In the genomic region with DNA sequence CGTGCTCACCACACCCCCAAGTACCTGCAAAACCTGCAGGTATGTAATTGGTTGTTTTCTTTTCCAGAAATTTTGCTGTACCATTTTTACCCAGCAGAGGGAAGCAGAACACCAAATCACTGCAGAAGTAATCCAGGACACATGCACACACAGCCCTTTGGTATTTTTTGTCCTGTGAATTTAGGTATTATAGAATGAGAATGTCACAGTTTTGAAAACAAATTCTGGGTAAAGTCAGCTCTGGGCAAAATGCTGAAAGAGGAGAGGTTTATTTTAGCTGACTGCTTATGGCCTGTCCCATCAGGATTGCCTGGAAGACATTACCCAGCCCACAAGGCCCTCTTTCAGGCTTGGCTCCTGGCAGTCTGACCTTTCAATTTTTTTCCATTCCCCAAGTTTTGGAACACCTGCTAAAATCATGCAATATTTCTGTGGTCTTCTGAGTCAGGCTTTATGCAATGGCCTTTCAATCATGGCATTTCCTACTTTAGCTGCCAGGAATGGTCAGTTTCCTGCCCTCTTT, we compare ENCODE assay signal across 8 cellular contexts. TPM values are rescaled to one million over a fixed set of nuclear protein-coding genes. Genes with fewer than 3 reads are reported as not detected.
A peak's percentile ranks its signal among the peaks of the same experiment; 100 is the strongest.
DNase-seq lines count a peak whose midpoint lies in the region; ATAC-seq, FAIRE-seq and TF ChIP-seq lines count a peak whose summit lies in the region.

No MANE protein-coding gene starts in this region.

- no peak for FAIRE-seq in H1 (lab: Jason Lieb, UNC)

- H3K9me2 ChIP-seq in Loucy (replicated peaks; ENCODE audit: low read depth, low read length), result no peaks in the 10 kb centered on the region

- no peak overlapping the region for H3K27ac ChIP-seq in H1 (ENCODE audit: low read depth, low read length)

- no peak overlapping the region for H2BK12ac ChIP-seq in H1 (ENCODE audit: low read depth, low read length)

- H2BK5ac ChIP-seq in H1 (ENCODE audit: low read depth, low read length), result no peak overlapping the region

- TF ChIP-seq RAD21 in H1 (IDR thresholded peaks at IDR 0.05 in 1 of 2, conservative IDR thresholded peaks at IDR 0.05 in 1 of 2; ENCODE audit: low read depth in 2 of 2, low read length in 2 of 2), result peak; percentile 89 to 92

- H3K56ac ChIP-seq in H1 (replicated peaks; ENCODE audit: insufficient read length, low read depth, low read length), result no peak overlapping the region

- WGBS in H1 (ENCODE audit: extremely low coverage in 1 of 2, insufficient coverage in 1 of 2, insufficient read length in 1 of 2, insufficient replicate concordance in 2 of 2, low coverage in 1 of 2, low lambda C conversion rate in 2 of 2, missing lambda C conversion rate in 1 of 2), 2 experiments, result 6% methylated on average over 1 of the region's 1 CpG; no CpG with 5 or more reads in 1 of the 2 experiments

- no peak overlapping the region for H3K23ac ChIP-seq in H1 (ENCODE audit: insufficient read length)

- TF ChIP-seq EP300 in H1 (IDR thresholded peaks at IDR 0.05; ENCODE audit: borderline replicate concordance in 1 of 2, low read depth in 2 of 2, low read length in 2 of 2), result no peak

- H2AFZ ChIP-seq in Loucy (ENCODE audit: low read length), result no peak overlapping the region
- H2AFZ ChIP-seq in H1 (ENCODE audit: low read length), result no peak overlapping the region

- TF ChIP-seq POLR2A in H1 (IDR thresholded peaks at IDR 0.05; ENCODE audit: control extremely low read depth in 1 of 2, low read depth in 2 of 2, low read length in 2 of 2), result no peak

- H2AK5ac ChIP-seq in H1 (ENCODE audit: low read depth, low read length), result no peak overlapping the region

- H3K4ac ChIP-seq in H1 (replicated peaks; ENCODE audit: insufficient read length, low read depth, low read length), result no peak overlapping the region

- CTCF ChIA-PET in H1 (lab: Charles Lee; ENCODE audit: partially characterized antibody), result interaction anchor here (0.6 to 6.1 kb wide), 35 partner anchors 9 to 277 kb away, joined by 3 to 86 read pairs (median 5); a partner anchor contains a TSS

- ATAC-seq in HG03175 (IDR thresholded peaks at IDR 0.05; ENCODE audit: unreplicated experiment), result no peak
- no peak for ATAC-seq in HG03520 (IDR thresholded peaks at IDR 0.05; ENCODE audit: unreplicated experiment)

- H3K27me3 ChIP-seq in Loucy (ENCODE audit: insufficient read depth, low read length, poor library complexity, severe bottlenecking), result no peaks in the 10 kb centered on the region
- no peaks in the 10 kb centered on the region for H3K27me3 ChIP-seq in H1 (replicated peaks in 1 of 4; ENCODE audit: control insufficient read depth in 3 of 4, extremely low read depth in 1 of 4, insufficient read depth in 3 of 4, low read length in 3 of 4)

- H3K9me3 ChIP-seq in Loucy (ENCODE audit: insufficient read depth, low read depth, low read length), result no peaks in the 10 kb centered on the region
- H3K9me3 ChIP-seq in H1 (ENCODE audit: insufficient read depth in 2 of 2, low read depth in 1 of 2, low read length in 1 of 2), result no peaks in the 10 kb centered on the region

- H3K4me1 ChIP-seq in Loucy (ENCODE audit: insufficient read depth, low read length, poor library complexity, severe bottlenecking) (peaks cover 49% of the 10 kb centered on the region), H1 (replicated peaks in 1 of 4; ENCODE audit: control insufficient read depth in 3 of 4, insufficient read depth in 4 of 4, low read length in 3 of 4) (peaks cover 0 to 4% (median 0%) of the 10 kb centered on the region in 4 experiments; a peak in 1 of 7 replicates)

- H4K5ac ChIP-seq in H1 (ENCODE audit: insufficient read length, low read depth, low read length), result no peak overlapping the region

- peak; percentile 92 for TF ChIP-seq CTCF in Loucy (conservative IDR thresholded peaks at IDR 0.05; ENCODE audit: low read length)
- TF ChIP-seq CTCF in H1 (IDR thresholded peaks at IDR 0.05; ENCODE audit: control extremely low read depth in 1 of 3, insufficient read depth in 1 of 3, low read depth in 1 of 3, low read length in 3 of 3), result peak in 2 of 3 experiments; percentile 75 to 79; a peak in 3 of 4 replicates

- H3K14ac ChIP-seq in H1 (ENCODE audit: insufficient read length), result no peak overlapping the region

- H2BK120ac ChIP-seq in H1 (replicated peaks; ENCODE audit: low read depth, low read length), result no peak overlapping the region

- H4K8ac ChIP-seq in H1 (ENCODE audit: extremely low read depth, insufficient read depth, low read length), result no peak overlapping the region

- peaks cover 11% of the 10 kb centered on the region; the same call in 1 of the 2 replicates for H3F3A ChIP-seq in Loucy (ENCODE audit: low read depth)

- H3K23me2 ChIP-seq in H1 (ENCODE audit: low read depth, low read length), result peaks cover 12% of the 10 kb centered on the region

- H3K4me3 ChIP-seq in Loucy (ENCODE audit: low read length, poor library complexity, severe bottlenecking) (no peak overlapping the region), H1 (ENCODE audit: extremely low read depth in 1 of 4, insufficient read depth in 2 of 4, low read depth in 3 of 4, low read length in 4 of 4) (no peak overlapping the region)

- DNase-seq in stimulated activated CD4-positive, alpha-beta T cell treated with anti-CD3 and anti-CD28 coated beads, Interleukin-15, amount 100 ng/mL, for 24 hours, result peak; percentile 26
- no peak for DNase-seq in stimulated activated CD4-positive, alpha-beta T cell treated with anti-CD3 and anti-CD28 coated beads, Interleukin-1b, Interleukin-23, amount 100 ng/mL, for 48 hours
- peak; percentile 70 for DNase-seq in RPMI7951 (ENCODE audit: low read depth)
- no peak for DNase-seq in H1 (ENCODE audit: low read depth in 1 of 2, low spot score in 2 of 2)
- peak; percentile 51 for DNase-seq in midbrain (lab: John Stamatoyannopoulos, UW)

- H3K4me2 ChIP-seq in Loucy (ENCODE audit: low read depth, low read length, poor library complexity, severe bottlenecking) (peak overlapping the region; percentile 25), H1 (ENCODE audit: insufficient read depth in 1 of 2, low read depth in 2 of 2, low read length in 2 of 2) (no peak overlapping the region)

- H2BK20ac ChIP-seq in H1 (ENCODE audit: low read length), result no peak overlapping the region

- no peak overlapping the region for H3K18ac ChIP-seq in H1 (ENCODE audit: extremely low read depth, low read length)

- H3K79me2 ChIP-seq in Loucy (ENCODE audit: insufficient read depth, low read length), result no peaks in the 10 kb centered on the region
- H3K79me2 ChIP-seq in H1 (ENCODE audit: control insufficient read depth in 1 of 2, insufficient read depth in 2 of 2, low read length in 2 of 2), result no peaks in the 10 kb centered on the region

- POLR2A ChIA-PET in H1 (lab: Charles Lee; ENCODE audit: partially characterized antibody), result interaction anchor here (0.6 to 4.4 kb wide), 3 partner anchors 66 to 246 kb away, joined by 3 to 22 read pairs (median 3); a partner anchor contains a TSS

- H4K20me1 ChIP-seq in Loucy (ENCODE audit: insufficient read depth, low read length, poor library complexity, severe bottlenecking) (no peaks in the 10 kb centered on the region), H1 (replicated peaks in 1 of 2; ENCODE audit: control insufficient read depth in 1 of 2, insufficient read depth in 2 of 2, low read length in 2 of 2) (no peaks in the 10 kb centered on the region)

- no peak overlapping the region for H2BK15ac ChIP-seq in H1 (ENCODE audit: low read length)

- H3K36me3 ChIP-seq in Loucy (ENCODE audit: insufficient read depth, low read length) (no peaks in the 10 kb centered on the region), H1 (ENCODE audit: control insufficient read depth in 2 of 4, insufficient read depth in 4 of 4, low read length in 3 of 4) (no peaks in the 10 kb centered on the region)

- no peaks in the 10 kb centered on the region for H3K79me1 ChIP-seq in H1 (ENCODE audit: low read depth, low read length)

- H3K9ac ChIP-seq in Loucy (ENCODE audit: low read depth, low read length, poor library complexity, severe bottlenecking) (no peak overlapping the region), H1 (replicated peaks in 1 of 4; ENCODE audit: extremely low read depth in 1 of 4, low read depth in 3 of 4, low read length in 3 of 4) (no peak overlapping the region)

- no peak overlapping the region for H4K91ac ChIP-seq in H1 (replicated peaks; ENCODE audit: insufficient read length, low read length)

TF ChIP-seq in H1, 55 proteins besides CTCF, POLR2A, EP300 and RAD21:
- TF ChIP-seq, protein P1, sequence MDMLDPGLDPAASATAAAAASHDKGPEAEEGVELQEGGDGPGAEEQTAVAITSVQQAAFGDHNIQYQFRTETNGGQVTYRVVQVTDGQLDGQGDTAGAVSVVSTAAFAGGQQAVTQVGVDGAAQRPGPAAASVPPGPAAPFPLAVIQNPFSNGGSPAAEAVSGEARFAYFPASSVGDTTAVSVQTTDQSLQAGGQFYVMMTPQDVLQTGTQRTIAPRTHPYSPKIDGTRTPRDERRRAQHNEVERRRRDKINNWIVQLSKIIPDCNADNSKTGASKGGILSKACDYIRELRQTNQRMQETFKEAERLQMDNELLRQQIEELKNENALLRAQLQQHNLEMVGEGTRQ (IDR thresholded peaks at IDR 0.05; ENCODE audit: low read length), result no peak
- 0 out of 2 replicates have a peak, but pooled peaks have one; percentile 31 for TF ChIP-seq TEAD4 (IDR thresholded peaks at IDR 0.05; ENCODE audit: low read depth, low read length)

RNA-seq across cellular contexts. Expression of a gene that starts 3.5 kb away (rescaled TPM):
- 33.0 and 37.7 TPM in 2 replicates for total RNA-seq in RPMI7951 (2014; rRNA removed; shearing (Covaris generic))
- total RNA-seq in H1 (2021; fragmentation: NEBNext Ultra II Directional; extraction: Animal tissue kit (Norgen Biotek cat#: 25700)), result 14.7 and 16.4 TPM in 2 replicates
- 10.5 and 12.3 TPM in 2 replicates for polyA plus RNA-seq in H1 (2011; rRNA removed)
- 19.7 TPM for polyA plus RNA-seq in H1 (2011; cell fraction: cytosol; rRNA removed)
- polyA plus RNA-seq in H1 (2011; cell fraction: nucleus; rRNA removed), result 38.5 TPM
- 15.0 to 25.1 TPM (median 18.8 TPM) in 4 replicates for polyA plus RNA-seq in H1 (2012, experiment 1 of 2)
- polyA plus RNA-seq in H1 (2012, experiment 2 of 2), result 1.2 TPM
- polyA plus RNA-seq in H1 (2013, experiment 1 of 2), result 12.9 TPM
- polyA plus RNA-seq in H1 (2013, experiment 2 of 2), result 10.6 TPM
- polyA minus RNA-seq in H1 (2011; rRNA and poly(A)+ RNA removed), result 17.6 and 26.1 TPM in 2 replicates
- 8.2 TPM for polyA minus RNA-seq in H1 (2011; cell fraction: cytosol; rRNA and poly(A)+ RNA removed)
- 36.1 TPM for polyA minus RNA-seq in H1 (2011; cell fraction: nucleus; rRNA and poly(A)+ RNA removed)

RNA-seq across cellular contexts. Expression of a gene that starts 54.7 kb away (rescaled TPM):
- 13.1 and 14.5 TPM in 2 replicates for total RNA-seq in RPMI7951 (2014; rRNA removed; shearing (Covaris generic))
- total RNA-seq in H1 (2021; fragmentation: NEBNext Ultra II Directional; extraction: Animal tissue kit (Norgen Biotek cat#: 25700)), result 9.1 and 9.6 TPM in 2 replicates
- 7.6 and 9.7 TPM in 2 replicates for polyA plus RNA-seq in H1 (2011; rRNA removed)
- polyA plus RNA-seq in H1 (2011; cell fraction: cytosol; rRNA removed), result 7.1 TPM
- 6.6 TPM for polyA plus RNA-seq in H1 (2011; cell fraction: nucleus; rRNA removed)
- polyA plus RNA-seq in H1 (2012, experiment 1 of 2), result 5.6 to 6.7 TPM (median 6.0 TPM) in 4 replicates
- 4.6 TPM for polyA plus RNA-seq in H1 (2012, experiment 2 of 2)
- 9.6 TPM for polyA plus RNA-seq in H1 (2013, experiment 1 of 2)
- polyA plus RNA-seq in H1 (2013, experiment 2 of 2), result 11.3 TPM
- 14.5 and 16.9 TPM in 2 replicates for polyA minus RNA-seq in H1 (2011; rRNA and poly(A)+ RNA removed)
- polyA minus RNA-seq in H1 (2011; cell fraction: cytosol; rRNA and poly(A)+ RNA removed), result 5.9 TPM
- polyA minus RNA-seq in H1 (2011; cell fraction: nucleus; rRNA and poly(A)+ RNA removed), result 7.4 TPM

Comparison
In these comparisons a context has a peak if more than half of its experiments do, and no peak if none do; other contexts are left out.
1. DNase-seq: peak in stimulated activated CD4-positive, alpha-beta T cell treated with anti-CD3 and anti-CD28 coated beads, Interleukin-15, amount 100 ng/mL, for 24 hours (single experiment), RPMI7951 (single experiment) and midbrain (single experiment); none in stimulated activated CD4-positive, alpha-beta T cell treated with anti-CD3 and anti-CD28 coated beads, Interleukin-1b, Interleukin-23, amount 100 ng/mL, for 48 hours (single experiment) and H1 (0 of 2).